Comparison of ENCODE assay signal across 1 cellular context in genomic region chr12:49330032-49330619, GRCh38.
TF ChIP-seq lines count a peak whose summit lies in the region.

No MANE protein-coding gene starts in this region.

TF ChIP-seq in HCT116, 20 proteins besides CTCF, POLR2A, EP300 and RAD21 (continued from another document):
- TF ChIP-seq ZBTB33 (IDR thresholded peaks at IDR 0.05; ENCODE audit: extremely low read depth, insufficient replicate concordance, low read length) (no peak), FOSL1 (IDR thresholded peaks at IDR 0.05; ENCODE audit: low read depth) (no peak), EZH2phosphoT487 (IDR thresholded peaks at IDR 0.05; ENCODE audit: borderline replicate concordance) (no peak)
